ENCODE assay signal across 1 cellular context in genomic region chr6:33061987-33062386, GRCh38.
TF ChIP-seq lines count a peak whose summit lies in the region.

No MANE protein-coding gene starts in this region.

TF ChIP-seq in SK-N-SH treated with all-trans-retinoic acid at 6 μM for 48 hours, 23 proteins besides CTCF, POLR2A, EP300 and RAD21 (continued from another document):
- TF ChIP-seq, protein P1, sequence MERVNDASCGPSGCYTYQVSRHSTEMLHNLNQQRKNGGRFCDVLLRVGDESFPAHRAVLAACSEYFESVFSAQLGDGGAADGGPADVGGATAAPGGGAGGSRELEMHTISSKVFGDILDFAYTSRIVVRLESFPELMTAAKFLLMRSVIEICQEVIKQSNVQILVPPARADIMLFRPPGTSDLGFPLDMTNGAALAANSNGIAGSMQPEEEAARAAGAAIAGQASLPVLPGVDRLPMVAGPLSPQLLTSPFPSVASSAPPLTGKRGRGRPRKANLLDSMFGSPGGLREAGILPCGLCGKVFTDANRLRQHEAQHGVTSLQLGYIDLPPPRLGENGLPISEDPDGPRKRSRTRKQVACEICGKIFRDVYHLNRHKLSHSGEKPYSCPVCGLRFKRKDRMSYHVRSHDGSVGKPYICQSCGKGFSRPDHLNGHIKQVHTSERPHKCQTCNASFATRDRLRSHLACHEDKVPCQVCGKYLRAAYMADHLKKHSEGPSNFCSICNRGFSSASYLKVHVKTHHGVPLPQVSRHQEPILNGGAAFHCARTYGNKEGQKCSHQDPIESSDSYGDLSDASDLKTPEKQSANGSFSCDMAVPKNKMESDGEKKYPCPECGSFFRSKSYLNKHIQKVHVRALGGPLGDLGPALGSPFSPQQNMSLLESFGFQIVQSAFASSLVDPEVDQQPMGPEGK (CRISPR knock-in tag; IDR thresholded peaks at IDR 0.05; ENCODE audit: borderline replicate concordance), result no peak
